8 cellular contexts compared by ENCODE assay signal in genomic region chr4:169757575-169758184, GRCh38. TPM values are rescaled to one million over a fixed set of nuclear protein-coding genes. Genes with fewer than 3 reads are reported as not detected.
A peak's percentile ranks its signal among the peaks of the same experiment; 100 is the strongest.
DNase-seq lines count a peak whose midpoint lies in the region; ATAC-seq and TF ChIP-seq lines count a peak whose summit lies in the region.

HPF1 (minus strand) TSS chr4:169757944; CDS start chr4:169757877, 67 bp downstream.

- intact Hi-C loops in left cardiac atrium (cut with DNase I): loop anchor here in 1 of 2 donors (10.0 kb wide), 1 partner anchor 143 kb away; the partner anchor contains the start of gene NEK1
- intact Hi-C loops in prostate gland (cut with DNase I): loop anchor here (5.0 kb wide), 1 partner anchor 95 kb away; no protein-coding TSS in a partner anchor

- H3K27ac ChIP-seq in prostate gland: peak within 1 kb of the TSS; percentile 71 to 73
- H3K27ac ChIP-seq in urinary bladder (ENCODE audit: low read depth): no peak within 1 kb of the TSS

- H3K4me3 Mint-ChIP-seq in T-helper 17 cell: peak within 1 kb of the TSS; percentile 97

- ATAC-seq in HG02870 (IDR thresholded peaks at IDR 0.05; ENCODE audit: unreplicated experiment) (peak; percentile 93), T-helper 17 cell (peak; percentile 95), left cardiac atrium (peak; percentile 98 to 99)

- TF ChIP-seq POLR2A in prostate gland (IDR thresholded peaks at IDR 0.05): peak; percentile 67

- H3K27me3 Mint-ChIP-seq in T-helper 17 cell: no peaks in the 10 kb centered on the region

- H3K4me3 ChIP-seq in prostate gland: peak within 1 kb of the TSS; percentile 74 to 78
- peak within 1 kb of the TSS; percentile 91 for H3K4me3 ChIP-seq in urinary bladder (ENCODE audit: low read depth, low read length)

- peaks cover 4% of the 10 kb centered on the region for H3K4me1 ChIP-seq in prostate gland (replicated peaks)
- peaks cover 1% of the 10 kb centered on the region for H3K4me1 ChIP-seq in urinary bladder (ENCODE audit: insufficient read depth)

- H3K27me3 ChIP-seq in prostate gland (replicated peaks; ENCODE audit: insufficient read depth): no peaks in the 10 kb centered on the region

- TF ChIP-seq CTCF in GM13977 (IDR thresholded peaks at IDR 0.05; ENCODE audit: extremely low read depth, insufficient read depth, missing control alignments) (no peak), prostate gland (IDR thresholded peaks at IDR 0.05) (peak in 1 of 4 experiments; percentile 29)

- H3K9me3 ChIP-seq in T-helper 17 cell (ENCODE audit: control insufficient read depth, low read length, poor library complexity, severe bottlenecking): no peaks in the 10 kb centered on the region
- no peaks in the 10 kb centered on the region for H3K9me3 ChIP-seq in prostate gland

- H3K36me3 ChIP-seq in prostate gland (no peaks in the 10 kb centered on the region), urinary bladder (ENCODE audit: insufficient read depth) (no peaks in the 10 kb centered on the region)

- peak within 1 kb of the TSS; percentile 92 for H3K27ac Mint-ChIP-seq in T-helper 17 cell

- 0% methylated on average over 38 of the region's 46 CpGs for whole genome bisulfite sequencing in prostate gland
- under 1% methylated on average over 46 of the region's 46 CpGs for WGBS in urinary bladder

- peaks cover 27% of the 10 kb centered on the region for H3K4me1 Mint-ChIP-seq in T-helper 17 cell

- no peaks in the 10 kb centered on the region for H3K36me3 Mint-ChIP-seq in T-helper 17 cell (ENCODE audit: low read depth)

- in situ Hi-C loops in GM13977 (cut with MboI; ENCODE audit: low pct_unique_long_range_greater_than_20kb, low sequenced_read_pairs, unreplicated experiment): no loop called here

- peak; percentile 94 for DNase-seq in GM13977 (ENCODE audit: low spot score)
- peak; percentile 76 for DNase-seq in NCI-H146 treated with DMSO at 0.1 percent for 48 hours (lab: John Stamatoyannopoulos, UW; ENCODE audit: unreplicated experiment)
- DNase-seq in T-helper 17 cell: peak; percentile 87 to 93 (median 93)
- peak; percentile 30 to 92 (median 80) for DNase-seq in amygdala (lab: John Stamatoyannopoulos, UW)
- DNase-seq in left cardiac atrium: peak; percentile 95
- DNase-seq in prostate gland (ENCODE audit: low spot score): peak; percentile 91

RNA-seq across cellular contexts. Expression of gene HPF1, which starts in this region (rescaled TPM):
- total RNA-seq in T-helper 17 cell (10 to 100 TPM in 1 of 2 donors, 1 to 10 TPM in 1; 7.8 to 10.4 TPM), left cardiac atrium (10 to 100 TPM; 16.9 to 22.6 TPM), prostate gland (10 to 100 TPM; 24.5 to 48.9 TPM), urinary bladder (23.4 TPM)
- polyA plus RNA-seq in urinary bladder: 26.3 TPM
